In the genomic region with DNA sequence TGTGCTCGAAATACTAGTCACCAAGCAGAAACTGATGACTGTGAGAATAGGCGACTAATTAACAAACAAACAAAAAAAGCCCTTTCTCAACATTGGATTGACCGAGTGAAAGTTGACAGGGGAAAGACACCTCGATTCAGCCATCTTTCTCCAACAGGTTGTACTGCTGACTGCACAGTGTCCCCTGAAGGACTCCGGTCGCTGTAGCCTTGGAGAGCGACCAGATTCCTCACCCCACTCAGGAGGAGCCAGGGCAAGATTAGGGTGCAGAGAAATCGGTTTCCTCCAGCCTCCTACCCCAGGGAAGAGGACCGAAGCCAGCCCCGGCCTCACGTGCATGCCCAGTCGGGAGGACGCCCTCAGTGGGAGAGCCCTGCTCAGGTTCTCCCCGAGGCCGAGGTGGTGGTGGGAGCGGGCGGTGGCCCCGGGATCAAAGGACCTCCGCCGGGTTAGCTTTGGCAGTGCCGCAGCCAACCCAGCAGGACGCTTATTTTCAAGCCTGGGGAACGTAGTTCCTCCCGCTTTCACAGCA, we compare ENCODE assay signal across 8 cellular contexts. TPM values are rescaled to one million over a fixed set of nuclear protein-coding genes. Genes with fewer than 3 reads are reported as not detected.
DNase-seq lines count a peak whose midpoint lies in the region; ATAC-seq and TF ChIP-seq lines count a peak whose summit lies in the region.

No MANE protein-coding gene starts in this region.

- H4K20me1 ChIP-seq in OCI-LY1 (ENCODE audit: insufficient read depth, low read length) = no peaks in the 10 kb centered on the region

- no peak for TF ChIP-seq CTCF in OCI-LY1 (IDR thresholded peaks at IDR 0.05; ENCODE audit: low read length)
- TF ChIP-seq CTCF in ascending aorta (IDR thresholded peaks at IDR 0.05) = no peak

- no peaks in the 10 kb centered on the region for H3K36me3 ChIP-seq in OCI-LY1 (ENCODE audit: insufficient read depth, low read length)
- no peaks in the 10 kb centered on the region for H3K36me3 ChIP-seq in ascending aorta

- H3K4me3 ChIP-seq in OCI-LY1 (ENCODE audit: low read depth, low read length, poor library complexity, severe bottlenecking) = peak overlapping the region; percentile 86
- H3K4me3 ChIP-seq in ascending aorta = peak overlapping the region; percentile 94 to 96

- H3K9me3 ChIP-seq in OCI-LY1 (ENCODE audit: low read length) (no peaks in the 10 kb centered on the region), ascending aorta (no peaks in the 10 kb centered on the region)

- no peak overlapping the region for H2AFZ ChIP-seq in OCI-LY1 (ENCODE audit: low read length)

- ATAC-seq in GM18870 (IDR thresholded peaks at IDR 0.05; ENCODE audit: unreplicated experiment) (peak; percentile 29), HG03097 (IDR thresholded peaks at IDR 0.05; ENCODE audit: low FRiP score, unreplicated experiment) (peak; percentile 9)

- H3K4me1 ChIP-seq in OCI-LY1 (ENCODE audit: insufficient read depth, low read length, severe bottlenecking) (peaks cover 23% of the 10 kb centered on the region), ascending aorta (peaks cover 0 to 6% of the 10 kb centered on the region in 2 donors)

- H3K27me3 ChIP-seq in OCI-LY1 (ENCODE audit: insufficient read depth, low read length) (no peaks in the 10 kb centered on the region), ascending aorta (no peaks in the 10 kb centered on the region)

- no peaks in the 10 kb centered on the region for H3F3A ChIP-seq in OCI-LY1 (ENCODE audit: insufficient read depth, low read length)

- peak overlapping the region; percentile 75 for H3K4me2 ChIP-seq in OCI-LY1 (ENCODE audit: low read length)

- DNase-seq in AG08395 (ENCODE audit: low spot score) = peak; percentile 20
- no peak for DNase-seq in ascending aorta (ENCODE audit: low spot score in 2 of 2)
- DNase-seq in hypothalamus (lab: John Stamatoyannopoulos, UW) = peak in 41 of 51 donors; percentile 7 to 86 (median 58)
- peak; percentile 91 for DNase-seq in retina
- DNase-seq in NK-92 (lab: John Stamatoyannopoulos, UW; ENCODE audit: unreplicated experiment) = no peak

- H3K9ac ChIP-seq in OCI-LY1 (ENCODE audit: low read length) = peak overlapping the region; percentile 89

- peaks cover 34% of the 10 kb centered on the region for H3K79me2 ChIP-seq in OCI-LY1 (ENCODE audit: insufficient read depth, low read length)

- H3K27ac ChIP-seq in OCI-LY1 (ENCODE audit: low read depth, low read length, poor library complexity, severe bottlenecking) = no peak overlapping the region
- H3K27ac ChIP-seq in ascending aorta = peak overlapping the region; percentile 95 to 96

- intact Hi-C loops in ascending aorta (cut with DNase I) = loop anchor here (2.0 to 5.0 kb wide), 4 partner anchors 117 to 1687 kb away; partner anchors contain the start of genes DNAJB14, METAP1, STPG2 and TSPAN5

- no peaks in the 10 kb centered on the region for H3K9me2 ChIP-seq in OCI-LY1 (ENCODE audit: low read depth, low read length)

RNA-seq across cellular contexts. Expression of gene RAP1GDS1, which starts 1.1 kb away (rescaled TPM):
- total RNA-seq in ascending aorta = 8.3 TPM

Comparison
In these comparisons a context has a peak if more than half of its experiments do, and no peak if none do; other contexts are left out.
1. DNase-seq: peak in AG08395 (single experiment), hypothalamus (41 of 51) and retina (single experiment); none in ascending aorta (0 of 2) and NK-92 (single experiment).